ENCODE assay signal across 8 cellular contexts in the genomic region with DNA sequence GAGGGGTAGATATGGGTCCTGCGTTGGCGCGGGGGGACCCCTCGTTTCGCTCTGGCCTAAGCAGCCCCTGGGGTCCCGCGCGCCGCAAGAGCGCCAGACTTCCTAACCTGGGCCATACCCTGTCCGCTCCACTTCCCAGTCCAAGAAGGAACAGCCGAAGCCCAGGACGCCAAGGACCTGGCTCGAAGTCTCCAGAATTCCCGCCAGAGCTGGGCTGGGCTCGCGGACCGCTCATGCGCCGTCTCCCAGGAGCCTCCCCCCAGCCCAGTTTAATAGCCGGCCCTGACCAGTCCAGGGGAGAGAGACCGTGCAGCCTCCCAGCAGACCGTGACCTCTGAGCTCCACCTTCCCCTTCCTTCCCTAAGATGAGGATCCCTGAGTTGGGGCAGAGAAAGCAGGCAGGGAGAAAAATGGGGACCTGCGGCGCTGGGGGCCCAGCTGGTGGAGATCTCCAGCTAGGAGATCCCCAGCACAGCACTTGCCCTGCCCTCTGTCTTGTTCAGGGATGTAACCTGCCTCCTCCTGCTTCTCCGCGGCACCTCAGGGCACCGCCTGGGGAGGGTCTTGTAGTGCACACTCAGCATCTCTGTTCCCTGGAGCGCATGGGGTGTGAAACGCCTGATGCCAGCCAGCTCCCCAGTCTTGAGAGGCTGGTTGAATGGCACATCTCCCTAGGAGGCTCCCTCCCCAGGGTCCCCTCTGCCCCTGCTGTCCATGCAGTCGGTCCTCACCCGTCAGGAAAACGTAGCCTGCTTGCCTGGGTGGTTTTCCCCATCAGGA. TPM values are rescaled to one million over a fixed set of nuclear protein-coding genes. Genes with fewer than 3 reads are reported as not detected.
A peak's percentile ranks its signal among the peaks of the same experiment; 100 is the strongest.
DNase-seq lines count a peak whose midpoint lies in the region; ATAC-seq and TF ChIP-seq lines count a peak whose summit lies in the region.

No MANE protein-coding gene starts in this region.

- H3K9ac ChIP-seq in skeletal muscle satellite cell (ENCODE audit: low read depth, low read length): peak overlapping the region; percentile 95

- 23 to 69% (median 31%) methylated on average over 6 to 33 of the region's 33 CpGs for WGBS in adrenal gland, 4 donors

- DNase-seq in Right ventricle myocardium inferior (ENCODE audit: missing footprints): no peak
- no peak for DNase-seq in cardiac septum (ENCODE audit: low spot score)
- peak in 4 of 7 donors; percentile 32 to 46 (median 40) for DNase-seq in adrenal gland

- H3K4me1 ChIP-seq in adrenal gland (replicated peaks in 1 of 2): peaks cover 34 to 35% of the 10 kb centered on the region in 2 donors
- H3K4me1 ChIP-seq in skeletal muscle satellite cell (ENCODE audit: control insufficient read depth, insufficient read depth, low read length): peaks cover 21% of the 10 kb centered on the region

- H3K4me3 ChIP-seq in adrenal gland: peak overlapping the region; percentile 68 to 100 (median 72)
- peak overlapping the region; percentile 81 for H3K4me3 ChIP-seq in iPS-11a (ENCODE audit: low read depth, low read length)
- H3K4me3 ChIP-seq in skeletal muscle satellite cell (ENCODE audit: low read length): peak overlapping the region; percentile 87

- peak; percentile 11 for ATAC-seq in Right ventricle myocardium inferior
- no peak for ATAC-seq in GM18505 (IDR thresholded peaks at IDR 0.05; ENCODE audit: unreplicated experiment)
- no peak for ATAC-seq in HG02588 (IDR thresholded peaks at IDR 0.05; ENCODE audit: unreplicated experiment)
- ATAC-seq in HG02884 (IDR thresholded peaks at IDR 0.05; ENCODE audit: unreplicated experiment): no peak

- TF ChIP-seq POLR2A in adrenal gland (IDR thresholded peaks at IDR 0.05) (no peak), GM18505 (IDR thresholded peaks at IDR 0.05; ENCODE audit: borderline replicate concordance, extremely low read depth, insufficient read depth, insufficient read length) (no peak)

- peak overlapping the region in 3 of 5 donors; percentile 76 to 90 (median 77) for H3K27ac ChIP-seq in adrenal gland

- peak overlapping the region; percentile 100 for H3K4me2 ChIP-seq in skeletal muscle satellite cell (ENCODE audit: low read length)

- intact Hi-C loops in Right ventricle myocardium inferior (cut with DNase I) (loop anchor here (1.0 kb wide), 2 partner anchors 13 to 42 kb away; no protein-coding TSS in a partner anchor), cardiac septum (cut with DNase I) (loop anchor here (2.0 kb wide), 1 partner anchor 14 kb away; a partner anchor contains a TSS), adrenal gland (cut with DNase I) (no loop called here)

- no peaks in the 10 kb centered on the region for H3K27me3 ChIP-seq in adrenal gland
- no peaks in the 10 kb centered on the region for H3K27me3 ChIP-seq in skeletal muscle satellite cell (ENCODE audit: control insufficient read depth, insufficient read depth, low read length)

- TF ChIP-seq CTCF in adrenal gland (IDR thresholded peaks at IDR 0.05): no peak

- H3K36me3 ChIP-seq in adrenal gland (replicated peaks in 1 of 2): no peaks in the 10 kb centered on the region
- peaks cover 7% of the 10 kb centered on the region for H3K36me3 ChIP-seq in skeletal muscle satellite cell (ENCODE audit: insufficient read depth, low read length)

- H3K9me3 ChIP-seq in adrenal gland (replicated peaks in 1 of 3) (no peaks in the 10 kb centered on the region), skeletal muscle satellite cell (replicated peaks; ENCODE audit: low read length) (no peaks in the 10 kb centered on the region)

RNA-seq across cellular contexts. Expression of a gene that starts 1.2 kb away (rescaled TPM):
- total RNA-seq in Right ventricle myocardium inferior (39.8 TPM), cardiac septum (37.8 TPM), adrenal gland (100 to 1,000 TPM in 1 of 8 donors, 10 to 100 TPM in 7; 27.0 to 117 (median 41.1) TPM)
- polyA plus RNA-seq in adrenal gland: 10 to 100 TPM; 20.8 to 36.0 (median 21.3) TPM
- total RNA-seq in skeletal muscle satellite cell (2012; rRNA removed): 76.2 and 103 TPM in 2 replicates

RNA-seq across cellular contexts. Expression of a gene that starts 14.1 kb away (rescaled TPM):
- total RNA-seq in Right ventricle myocardium inferior (37.0 TPM), cardiac septum (60.4 TPM), adrenal gland (100 to 1,000 TPM in 1 of 8 donors, 10 to 100 TPM in 7; 19.5 to 187 (median 28.4) TPM)
- 10 to 100 TPM; 11.1 to 21.1 (median 17.6) TPM for polyA plus RNA-seq in adrenal gland
- 40.8 and 50.7 TPM in 2 replicates for total RNA-seq in skeletal muscle satellite cell (2012; rRNA removed)

Comparison
In these comparisons a context has a peak if more than half of its experiments do, and no peak if none do; other contexts are left out.
1. DNase-seq: peak in adrenal gland (4 of 7); none in Right ventricle myocardium inferior (single experiment) and cardiac septum (single experiment).
2. intact Hi-C loops: an anchor here in Right ventricle myocardium inferior (1.0 kb wide) and cardiac septum (2.0 kb wide); none called in adrenal gland.
3. Peak in every context shown above with its lines, with median percentiles within 50 percentile points of each other: H3K4me3 ChIP-seq.